ENCODE assay signal across 31 cellular contexts in genomic region chr13:26590379-26590778, GRCh38. TPM values are rescaled to one million over a fixed set of nuclear protein-coding genes. Genes with fewer than 3 reads are reported as not detected.
"Had no signal": no experiment of that assay in that cellular context is flagged by ENCODE, and none has a peak within 500 bp of the region (broad histone marks: within the 10 kb centered on the region; RNA-seq: fewer than 3 reads in every experiment).

No MANE protein-coding gene starts in this region.

- H3K4me1 ChIP-seq: colonic mucosa, foreskin keratinocyte, gastrocnemius medialis had no signal

- H3K27ac Mint-ChIP-seq: activated CD4-positive, alpha-beta memory T cell treated with anti-CD3 and anti-CD28 coated beads for 36 hours; activated CD4-positive, alpha-beta T cell treated with anti-CD3 and anti-CD28 coated beads for 36 hours; activated CD4-positive, alpha-beta T cell treated with anti-CD3 and anti-CD28 coated beads, Interleukin-2, amount 10 ng/mL, durations not matched to agents 24 days and 14 days; activated CD8-positive, alpha-beta memory T cell treated with anti-CD3 and anti-CD28 coated beads, Interleukin-2, amount 10 ng/mL, durations not matched to agents 7 days and 5 days; activated CD8-positive, alpha-beta T cell treated with anti-CD3 and anti-CD28 coated beads, Interleukin-2, amount 10 ng/mL, durations not matched to agents 7 days and 5 days; activated naive CD8-positive, alpha-beta T cell; activated T-helper 17 cell treated with anti-CD3 and anti-CD28 coated beads, Interleukin-2, amount 50 U/mL, for 72 hours; endodermal cell; T-helper 17 cell; T-helper 2 cell treated with Interferon-gamma antibody and Interleukin-4, amounts not matched to agents 5 μg/mL and 100 μg/mL, for 36 hours had no signal

- H3K9me3 ChIP-seq: colonic mucosa, esophagus muscularis mucosa, gastrocnemius medialis had no signal

- H3K4me3 ChIP-seq: colonic mucosa, esophagus muscularis mucosa, gastrocnemius medialis, heart left ventricle had no signal

- H3K4me3 Mint-ChIP-seq: activated CD4-positive, alpha-beta memory T cell treated with anti-CD3 and anti-CD28 coated beads for 36 hours; activated CD4-positive, alpha-beta T cell treated with anti-CD3 and anti-CD28 coated beads for 36 hours; activated CD4-positive, alpha-beta T cell treated with anti-CD3 and anti-CD28 coated beads, Interleukin-2, amount 10 ng/mL, durations not matched to agents 24 days and 14 days; activated CD8-positive, alpha-beta memory T cell treated with anti-CD3 and anti-CD28 coated beads, Interleukin-2, amount 10 ng/mL, durations not matched to agents 7 days and 5 days; activated CD8-positive, alpha-beta T cell treated with anti-CD3 and anti-CD28 coated beads, Interleukin-2, amount 10 ng/mL, durations not matched to agents 7 days and 5 days; activated naive CD8-positive, alpha-beta T cell; activated T-helper 17 cell treated with anti-CD3 and anti-CD28 coated beads, Interleukin-2, amount 50 U/mL, for 72 hours; endodermal cell; T-helper 17 cell; T-helper 2 cell treated with Interferon-gamma antibody and Interleukin-4, amounts not matched to agents 5 μg/mL and 100 μg/mL, for 36 hours had no signal

- FAIRE-seq: bronchial epithelial cell had no signal

- H3K36me3 ChIP-seq: brain microvascular endothelial cell, colonic mucosa, esophagus muscularis mucosa, gastrocnemius medialis, heart left ventricle had no signal

- H3K4me1 Mint-ChIP-seq: activated CD4-positive, alpha-beta T cell treated with anti-CD3 and anti-CD28 coated beads for 36 hours; activated CD4-positive, alpha-beta T cell treated with anti-CD3 and anti-CD28 coated beads, Interleukin-2, amount 10 ng/mL, durations not matched to agents 24 days and 14 days; activated CD8-positive, alpha-beta memory T cell treated with anti-CD3 and anti-CD28 coated beads, Interleukin-2, amount 10 ng/mL, durations not matched to agents 7 days and 5 days; activated T-helper 17 cell treated with anti-CD3 and anti-CD28 coated beads, Interleukin-2, amount 50 U/mL, for 72 hours; T-helper 17 cell had no signal

- H3K27me3 ChIP-seq: brain microvascular endothelial cell, colonic mucosa, esophagus muscularis mucosa, foreskin keratinocyte, gastrocnemius medialis, heart left ventricle had no signal

- DNase-seq: activated CD4-positive, alpha-beta memory T cell treated with anti-CD3 and anti-CD28 coated beads for 36 hours; activated CD4-positive, alpha-beta T cell treated with anti-CD3 and anti-CD28 coated beads for 36 hours; activated CD4-positive, alpha-beta T cell treated with anti-CD3 and anti-CD28 coated beads, Interleukin-2, amount 10 ng/mL, durations not matched to agents 24 days and 14 days; activated CD4-positive, CD25-positive, alpha-beta regulatory T cell; activated CD4-positive, CD25-positive, alpha-beta regulatory T cell treated with anti-CD3 and anti-CD28 coated beads, Interleukin-2, amount 50 U/mL, for 72 hours; activated CD8-positive, alpha-beta memory T cell treated with anti-CD3 and anti-CD28 coated beads, Interleukin-2, amount 10 ng/mL, durations not matched to agents 7 days and 5 days; activated CD8-positive, alpha-beta memory T cell treated with anti-CD3 and anti-CD28 coated beads, Interleukin-2, amount 50 U/mL, for 4 hours; activated CD8-positive, alpha-beta T cell treated with anti-CD3 and anti-CD28 coated beads, Interleukin-2, amount 10 ng/mL, durations not matched to agents 7 days and 5 days; activated effector memory CD4-positive, alpha-beta T cell treated with Interleukin-2 at 50 U/mL for 16 hours; activated gamma-delta T cell treated with Interleukin-2 at 50 U/mL for 16 hours; activated naive CD4-positive, alpha-beta T cell treated with anti-CD3 and anti-CD28 coated beads, Interleukin-2, amount 50 U/mL, for 16 hours; activated naive CD4-positive, alpha-beta T cell treated with Interleukin-2 at 50 U/mL for 16 hours; activated T-cell treated with anti-CD3 and anti-CD28 coated beads, Interleukin-2, amount 50 U/mL, for 1 hour; amniotic stem cell; colonic mucosa; effector memory CD4-positive, alpha-beta T cell; endodermal cell; erythroblast; foreskin keratinocyte; gastrocnemius medialis; glutamatergic neuron; T-helper 1 cell; T-helper 17 cell; T1000 had no signal

- H3K27ac ChIP-seq: brain microvascular endothelial cell, colonic mucosa, esophagus muscularis mucosa, foreskin keratinocyte, gastrocnemius medialis, heart left ventricle had no signal

- ATAC-seq: activated CD4-positive, alpha-beta T cell treated with anti-CD3 and anti-CD28 coated beads for 36 hours; activated CD8-positive, alpha-beta memory T cell treated with anti-CD3 and anti-CD28 coated beads, Interleukin-2, amount 10 ng/mL, durations not matched to agents 7 days and 5 days; activated CD8-positive, alpha-beta T cell treated with anti-CD3 and anti-CD28 coated beads, Interleukin-2, amount 10 ng/mL, durations not matched to agents 7 days and 5 days; activated T-helper 17 cell treated with anti-CD3 and anti-CD28 coated beads, Interleukin-2, amount 50 U/mL, for 72 hours; foreskin keratinocyte; gastrocnemius medialis; heart left ventricle; T-helper 17 cell had no signal

- H3K9me3 Mint-ChIP-seq: activated CD4-positive, alpha-beta memory T cell treated with anti-CD3 and anti-CD28 coated beads for 36 hours; activated CD4-positive, alpha-beta T cell treated with anti-CD3 and anti-CD28 coated beads, Interleukin-2, amount 10 ng/mL, durations not matched to agents 24 days and 14 days; activated T-helper 17 cell treated with anti-CD3 and anti-CD28 coated beads, Interleukin-2, amount 50 U/mL, for 72 hours; endodermal cell; T-helper 2 cell treated with Interferon-gamma antibody and Interleukin-4, amounts not matched to agents 5 μg/mL and 100 μg/mL, for 36 hours had no signal

- H3K36me3 Mint-ChIP-seq: activated CD4-positive, alpha-beta memory T cell treated with anti-CD3 and anti-CD28 coated beads for 36 hours; activated CD8-positive, alpha-beta memory T cell treated with anti-CD3 and anti-CD28 coated beads, Interleukin-2, amount 10 ng/mL, durations not matched to agents 7 days and 5 days; activated naive CD8-positive, alpha-beta T cell had no signal

RNA-seq across cellular contexts. Expression of gene WASF3, which starts 32.9 kb away (rescaled TPM):
- total RNA-seq: activated CD8-positive, alpha-beta T cell treated with anti-CD3 and anti-CD28 coated beads, Interleukin-2, amount 10 ng/mL, durations not matched to agents 7 days and 5 days had no signal
